ENCODE assay signal across 11 cellular contexts in genomic region chr7:2785071-2785500, GRCh38. TPM values are rescaled to one million over a fixed set of nuclear protein-coding genes. Genes with fewer than 3 reads are reported as not detected.
DNase-seq lines count a peak whose midpoint lies in the region; ATAC-seq and TF ChIP-seq lines count a peak whose summit lies in the region.
"Had no signal": no experiment of that assay in that cellular context is flagged by ENCODE, and none has a peak within 500 bp of the region (broad histone marks: within the 10 kb centered on the region; RNA-seq: fewer than 3 reads in every experiment).

No MANE protein-coding gene starts in this region.

- H3K36me3 Mint-ChIP-seq in activated B cell treated with CpG ODN at 0.5 μM for 24 hours (ENCODE audit: low read depth) = peaks cover 52% of the 10 kb centered on the region

- H3K4me1 ChIP-seq in mesodermal cell (ENCODE audit: control insufficient read depth, insufficient read depth, low read length, poor library complexity, severe bottlenecking) = peaks cover 4% of the 10 kb centered on the region
- peaks cover 0 to 20% (median 20%) of the 10 kb centered on the region in 3 donors for H3K4me1 ChIP-seq in esophagus squamous epithelium

- no peaks in the 10 kb centered on the region for H3K9me3 ChIP-seq in mesodermal cell (ENCODE audit: control insufficient read depth, low read length)
- H3K9me3 ChIP-seq in esophagus squamous epithelium = no peaks in the 10 kb centered on the region

- H3K27me3 ChIP-seq in esophagus squamous epithelium = no peaks in the 10 kb centered on the region

- CTCF ChIA-PET in activated B cell treated with CpG ODN at 0.5 μM for 24 hours (lab: Charles Lee) = no interaction called here

- H3K36me3 ChIP-seq in mesodermal cell (ENCODE audit: control insufficient read depth, insufficient read depth, low read length) (peaks cover 53% of the 10 kb centered on the region), esophagus squamous epithelium (peaks cover 0 to 13% (median 0%) of the 10 kb centered on the region in 3 donors)

- ATAC-seq in GM18498 (IDR thresholded peaks at IDR 0.05; ENCODE audit: unreplicated experiment) (peak; percentile 58), HG02885 (IDR thresholded peaks at IDR 0.05; ENCODE audit: poor library complexity, unreplicated experiment) (peak; percentile 54), activated B cell treated with CpG ODN at 0.5 μM for 24 hours (ENCODE audit: low read depth) (peak; percentile 91), HG03439 (IDR thresholded peaks at IDR 0.05; ENCODE audit: unreplicated experiment) (no peak)
- ATAC-seq: HepG2 had no signal

- TF ChIP-seq POLR2A in esophagus squamous epithelium (IDR thresholded peaks at IDR 0.05) = no peak

- WGBS in mesodermal cell (ENCODE audit: insufficient coverage in 2 of 2), 2 experiments = 75 to 100% methylated on average over 1 of the region's 6 CpGs
- 17 to 20% methylated on average over 6 of the region's 6 CpGs for WGBS in esophagus squamous epithelium, 2 donors

- TF ChIP-seq CTCF in activated B cell treated with CpG ODN at 0.5 μM for 24 hours (IDR thresholded peaks at IDR 0.05) = no peak
- no peak for TF ChIP-seq CTCF in esophagus squamous epithelium (IDR thresholded peaks at IDR 0.05)

- H3K4me3 ChIP-seq in mesodermal cell (ENCODE audit: extremely low read depth, insufficient read depth, low read length, poor library complexity, severe bottlenecking) (no peak overlapping the region), esophagus squamous epithelium (no peak overlapping the region)

- H3K27me3 Mint-ChIP-seq in activated B cell treated with CpG ODN at 0.5 μM for 24 hours = no peaks in the 10 kb centered on the region

- POLR2A ChIA-PET in activated B cell treated with CpG ODN at 0.5 μM for 24 hours (lab: Charles Lee) = interaction anchor here (0.5 to 2.3 kb wide), 7 partner anchors 11 to 73 kb away, joined by 3 to 10 read pairs (median 4); no protein-coding TSS in a partner anchor

- H3K27ac Mint-ChIP-seq in activated B cell treated with CpG ODN at 0.5 μM for 24 hours = peak overlapping the region; percentile 71

- peak overlapping the region; percentile 56 for H3K4me3 Mint-ChIP-seq in activated B cell treated with CpG ODN at 0.5 μM for 24 hours

- peak overlapping the region; percentile 41 for H3K27ac ChIP-seq in mesodermal cell (ENCODE audit: low read depth, low read length, severe bottlenecking)
- peak overlapping the region in 2 of 4 donors; percentile 9 to 25 for H3K27ac ChIP-seq in esophagus squamous epithelium

- H3K4me1 Mint-ChIP-seq in activated B cell treated with CpG ODN at 0.5 μM for 24 hours = peaks cover 39% of the 10 kb centered on the region

- no peaks in the 10 kb centered on the region for H3K9me3 Mint-ChIP-seq in activated B cell treated with CpG ODN at 0.5 μM for 24 hours

- DNase-seq in activated B cell treated with CpG ODN at 0.5 μM for 24 hours = no peak
- no peak for DNase-seq in HuH-7 (ENCODE audit: low spot score)
- DNase-seq in esophagus squamous epithelium (lab: John Stamatoyannopoulos, UW) = no peak
- no peak for DNase-seq in NCI-H69 (lab: John Stamatoyannopoulos, UW)
- DNase-seq: activated effector memory CD4-positive, alpha-beta T cell treated with Interleukin-2 at 50 U/mL for 16 hours; SHP77 had no signal

- intact Hi-C loops in activated B cell treated with CpG ODN at 0.5 μM for 24 hours (cut with micrococcal nuclease) (loop anchor here (1.0 to 5.0 kb wide), 3 partner anchors 12 to 37 kb away; no protein-coding TSS in a partner anchor), esophagus squamous epithelium (cut with DNase I) (no loop called here)

RNA-seq across cellular contexts. Expression of gene GNA12, which starts 59.0 kb away (rescaled TPM):
- 52.3 and 54.6 TPM in 2 replicates for total RNA-seq in activated B cell treated with CpG ODN at 0.5 μM for 24 hours
- 47.3 TPM for polyA plus RNA-seq in mesodermal cell (2013, experiment 1 of 2)
- 41.6 TPM for polyA plus RNA-seq in mesodermal cell (2013, experiment 2 of 2)
- total RNA-seq in esophagus squamous epithelium = 10 to 100 TPM in 1 of 4 donors, 1 to 10 TPM in 3; 6.6 to 11.6 (median 7.6) TPM
